26 cellular contexts compared by ENCODE assay signal in the genomic region with DNA sequence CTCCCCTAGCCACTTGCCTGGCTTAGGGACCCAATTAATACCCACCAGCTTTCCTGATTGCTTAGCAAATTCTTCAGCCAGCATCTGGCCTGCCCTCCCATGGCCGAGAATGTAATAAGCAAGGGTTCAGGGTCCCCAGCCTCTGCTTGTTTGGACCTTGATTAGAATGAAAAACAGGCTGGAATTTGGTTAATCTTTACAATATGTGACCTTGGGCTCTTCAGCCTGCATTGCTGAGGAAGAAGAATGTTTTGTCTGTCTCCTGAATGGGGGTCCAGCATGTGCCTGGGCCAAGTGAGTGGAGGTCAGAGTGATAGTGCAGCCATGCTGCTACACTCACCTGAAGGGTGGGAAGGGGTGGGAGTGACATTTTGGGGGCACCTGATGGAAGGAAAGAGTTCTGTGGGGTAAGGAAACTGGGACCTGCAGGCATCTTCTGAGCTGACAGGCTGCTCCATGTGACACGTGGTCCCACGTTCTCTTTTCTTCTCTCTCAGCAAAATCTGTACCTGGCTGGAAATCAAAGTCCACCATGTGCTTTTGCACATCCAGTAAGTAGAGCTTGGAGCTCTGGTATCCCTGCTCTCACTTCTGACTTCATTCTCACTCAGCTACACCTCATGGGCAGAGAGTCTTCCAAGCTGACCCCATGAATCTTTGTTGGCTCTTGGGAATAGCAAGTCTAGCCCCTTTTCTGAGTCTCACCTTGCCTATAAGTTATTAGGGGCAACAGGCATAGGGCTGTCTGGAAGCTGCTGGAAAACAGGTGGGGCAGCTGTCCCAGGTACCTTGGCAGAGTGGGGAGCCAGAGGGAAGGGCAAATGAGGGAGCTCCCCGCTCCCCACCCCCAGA. TPM values are rescaled to one million over a fixed set of nuclear protein-coding genes. Genes with fewer than 3 reads are reported as not detected.
DNase-seq lines count a peak whose midpoint lies in the region; ATAC-seq and TF ChIP-seq lines count a peak whose summit lies in the region.
"Had no signal": no experiment of that assay in that cellular context is flagged by ENCODE, and none has a peak within 500 bp of the region (broad histone marks: within the 10 kb centered on the region; RNA-seq: fewer than 3 reads in every experiment).

No MANE protein-coding gene starts in this region.

- peaks cover 8% of the 10 kb centered on the region for H3K4me1 ChIP-seq in left ventricle myocardium inferior
- H3K4me1 ChIP-seq: gastrocnemius medialis had no signal

- ATAC-seq in activated naive CD4-positive, alpha-beta T cell treated with anti-CD3 and anti-CD28 coated beads, Interleukin-2, amount 50 U/mL, for 72 hours, result no peak
- ATAC-seq: activated CD8-positive, alpha-beta memory T cell treated with anti-CD3 and anti-CD28 coated beads, Interleukin-2, amount 10 ng/mL, durations not matched to agents 7 days and 5 days; gastrocnemius medialis; Panc1 had no signal

- no peaks in the 10 kb centered on the region for H3K27me3 ChIP-seq in left ventricle myocardium inferior (ENCODE audit: low read depth)
- H3K27me3 ChIP-seq: BLaER1, esophagus squamous epithelium, gastrocnemius medialis had no signal

- peak overlapping the region; percentile 85 to 91 for H3K27ac Mint-ChIP-seq in activated naive CD4-positive, alpha-beta T cell treated with anti-CD3 and anti-CD28 coated beads, Interleukin-2, amount 50 U/mL, for 72 hours
- no peak overlapping the region for H3K27ac Mint-ChIP-seq in activated naive CD4-positive, alpha-beta T cell treated with anti-CD3 and anti-CD28 coated beads, Interleukin-2, amount 10 ng/mL, durations not matched to agents 7 days and 5 days
- H3K27ac Mint-ChIP-seq in activated naive CD8-positive, alpha-beta T cell treated with anti-CD3 and anti-CD28 coated beads for 36 hours, result peak overlapping the region; percentile 87
- H3K27ac Mint-ChIP-seq: activated CD8-positive, alpha-beta memory T cell treated with anti-CD3 and anti-CD28 coated beads, Interleukin-2, amount 10 ng/mL, durations not matched to agents 7 days and 5 days had no signal

- intact Hi-C loops in left ventricle myocardium inferior (cut with micrococcal nuclease), result no loop called here

- DNase-seq in activated naive CD4-positive, alpha-beta T cell treated with anti-CD3 and anti-CD28 coated beads, Interleukin-2, amount 50 U/mL, for 72 hours (ENCODE audit: low spot score in 2 of 2), result no peak
- no peak for DNase-seq in activated naive CD4-positive, alpha-beta T cell treated with anti-CD3 and anti-CD28 coated beads, Interleukin-2, amount 10 ng/mL, durations not matched to agents 7 days and 5 days
- no peak for DNase-seq in activated naive CD8-positive, alpha-beta T cell treated with anti-CD3 and anti-CD28 coated beads for 36 hours
- DNase-seq in mesenteric fat pad (ENCODE audit: low spot score) (peak; percentile 30), left ventricle myocardium inferior (no peak), ecto neural progenitor cell (ENCODE audit: low spot score) (no peak), HEK293T (ENCODE audit: extremely low spot score) (no peak)
- DNase-seq in activated effector memory CD4-positive, alpha-beta T cell treated with Interleukin-2 at 50 U/mL for 16 hours, result no peak
- DNase-seq: ACHN; activated CD4-positive, CD25-positive, alpha-beta regulatory T cell treated with anti-CD3 and anti-CD28 coated beads, Interleukin-2, amount 50 U/mL, for 72 hours; activated CD8-positive, alpha-beta memory T cell treated with anti-CD3 and anti-CD28 coated beads, Interleukin-2, amount 10 ng/mL, durations not matched to agents 7 days and 5 days; Calu3; esophagus squamous epithelium; gastrocnemius medialis; hippocampal formation; immature natural killer cell; Kasumi-1; NCI-H1694; NCI-H526 treated with DMSO at 0.1 percent for 48 hours had no signal

- no peaks in the 10 kb centered on the region for H3K9me3 ChIP-seq in left ventricle myocardium inferior (replicated peaks)
- H3K9me3 ChIP-seq: BLaER1, esophagus squamous epithelium, gastrocnemius medialis had no signal

- POLR2A ChIA-PET in HEK293T (lab: Yijun Ruan, JAX), result interaction anchor here (0.9 to 6.4 kb wide), 3 partner anchors 99 to 219 kb away, joined by 4 to 47 read pairs (median 8); a partner anchor contains a TSS

- H3K4me3 ChIP-seq in left ventricle myocardium inferior, result no peak overlapping the region
- H3K4me3 ChIP-seq: BLaER1, esophagus squamous epithelium, gastrocnemius medialis had no signal

- no peak overlapping the region for H3K4me3 Mint-ChIP-seq in activated naive CD4-positive, alpha-beta T cell treated with anti-CD3 and anti-CD28 coated beads, Interleukin-2, amount 10 ng/mL, durations not matched to agents 7 days and 5 days
- no peak overlapping the region for H3K4me3 Mint-ChIP-seq in activated naive CD8-positive, alpha-beta T cell treated with anti-CD3 and anti-CD28 coated beads for 36 hours
- H3K4me3 Mint-ChIP-seq: activated CD8-positive, alpha-beta memory T cell treated with anti-CD3 and anti-CD28 coated beads, Interleukin-2, amount 10 ng/mL, durations not matched to agents 7 days and 5 days; activated T-helper 1 cell treated with anti-CD3 and anti-CD28 coated beads, Interleukin-12 subunit alpha, Interleukin-12 subunit beta, Interleukin-2, Interleukin-4 antibody, amounts not matched to agents 30 ng/mL and 10 ng/mL and 1 ng/mL, durations not matched to agents 14 hours and 24 hours and 36 hours; immature natural killer cell; neural crest cell had no signal

- H3K36me3 ChIP-seq in left ventricle myocardium inferior, result peaks cover 28% of the 10 kb centered on the region

- H3K36me3 Mint-ChIP-seq in activated naive CD4-positive, alpha-beta T cell treated with anti-CD3 and anti-CD28 coated beads, Interleukin-2, amount 50 U/mL, for 72 hours, result peaks cover 12 to 13% of the 10 kb centered on the region in 2 donors
- H3K36me3 Mint-ChIP-seq in activated naive CD4-positive, alpha-beta T cell treated with anti-CD3 and anti-CD28 coated beads, Interleukin-2, amount 10 ng/mL, durations not matched to agents 7 days and 5 days, result peaks cover 23% of the 10 kb centered on the region
- peaks cover 35% of the 10 kb centered on the region for H3K36me3 Mint-ChIP-seq in activated naive CD8-positive, alpha-beta T cell treated with anti-CD3 and anti-CD28 coated beads for 36 hours

- CTCF ChIA-PET in activated naive CD4-positive, alpha-beta T cell treated with anti-CD3 and anti-CD28 coated beads, Interleukin-2, amount 10 ng/mL, durations not matched to agents 7 days and 5 days (lab: Charles Lee), result interaction anchor here (1.6 kb wide), 1 partner anchor 45 kb away, joined by 3 read pairs; a partner anchor contains a TSS
- CTCF ChIA-PET in HEK293T (lab: Yijun Ruan, JAX), result interaction anchor here (0.6 kb wide), 1 partner anchor 92 kb away, joined by 4 read pairs; no protein-coding TSS in a partner anchor

- H3K27ac ChIP-seq in left ventricle myocardium inferior (replicated peaks), result no peak overlapping the region
- H3K27ac ChIP-seq: BLaER1, esophagus squamous epithelium, gastrocnemius medialis had no signal

- H3K27me3 Mint-ChIP-seq in activated naive CD4-positive, alpha-beta T cell treated with anti-CD3 and anti-CD28 coated beads, Interleukin-2, amount 10 ng/mL, durations not matched to agents 7 days and 5 days, result no peaks in the 10 kb centered on the region
- H3K27me3 Mint-ChIP-seq in activated naive CD8-positive, alpha-beta T cell treated with anti-CD3 and anti-CD28 coated beads for 36 hours, result no peaks in the 10 kb centered on the region
- H3K27me3 Mint-ChIP-seq: activated CD8-positive, alpha-beta memory T cell treated with anti-CD3 and anti-CD28 coated beads, Interleukin-2, amount 10 ng/mL, durations not matched to agents 7 days and 5 days had no signal

- TF ChIP-seq CTCF in left ventricle myocardium inferior (IDR thresholded peaks at IDR 0.05; ENCODE audit: borderline replicate concordance), result no peak

- no peaks in the 10 kb centered on the region for H3K9me3 Mint-ChIP-seq in activated naive CD4-positive, alpha-beta T cell treated with anti-CD3 and anti-CD28 coated beads, Interleukin-2, amount 50 U/mL, for 72 hours
- no peaks in the 10 kb centered on the region for H3K9me3 Mint-ChIP-seq in activated naive CD4-positive, alpha-beta T cell treated with anti-CD3 and anti-CD28 coated beads, Interleukin-2, amount 10 ng/mL, durations not matched to agents 7 days and 5 days
- no peaks in the 10 kb centered on the region for H3K9me3 Mint-ChIP-seq in activated naive CD8-positive, alpha-beta T cell treated with anti-CD3 and anti-CD28 coated beads for 36 hours
- H3K9me3 Mint-ChIP-seq: activated T-helper 1 cell treated with anti-CD3 and anti-CD28 coated beads, Interleukin-12 subunit alpha, Interleukin-12 subunit beta, Interleukin-2, Interleukin-4 antibody, amounts not matched to agents 30 ng/mL and 10 ng/mL and 1 ng/mL, durations not matched to agents 14 hours and 24 hours and 36 hours; immature natural killer cell; neural crest cell had no signal

- peaks cover 45% of the 10 kb centered on the region for H3K4me1 Mint-ChIP-seq in activated naive CD4-positive, alpha-beta T cell treated with anti-CD3 and anti-CD28 coated beads, Interleukin-2, amount 10 ng/mL, durations not matched to agents 7 days and 5 days
- H3K4me1 Mint-ChIP-seq in activated naive CD8-positive, alpha-beta T cell treated with anti-CD3 and anti-CD28 coated beads for 36 hours, result peaks cover 54% of the 10 kb centered on the region

TF ChIP-seq in HEK293T, 16 proteins besides CTCF, POLR2A, EP300 and RAD21 (continues in another document):
- TF ChIP-seq FOXA1 (IDR thresholded peaks at IDR 0.05) (no peak), HDGF (IDR thresholded peaks at IDR 0.05; ENCODE audit: borderline replicate concordance) (no peak), NFRKB (IDR thresholded peaks at IDR 0.05) (no peak), SUZ12 (IDR thresholded peaks at IDR 0.05) (no peak)

RNA-seq across cellular contexts. Expression of a gene that starts 5.3 kb away (rescaled TPM):
- 10 to 100 TPM; 11.9 to 17.0 TPM for total RNA-seq in activated naive CD4-positive, alpha-beta T cell treated with anti-CD3 and anti-CD28 coated beads, Interleukin-2, amount 50 U/mL, for 72 hours
- total RNA-seq in activated naive CD8-positive, alpha-beta T cell treated with anti-CD3 and anti-CD28 coated beads for 36 hours, result 10 to 100 TPM in 1 of 2 experiments, 1 to 10 TPM in 1; 9.0 to 10.6 TPM
- 25.4 TPM for total RNA-seq in mesenteric fat pad
- total RNA-seq in left ventricle myocardium inferior, result 3.2 TPM

RNA-seq across cellular contexts. Expression of a gene that starts 11.4 kb away (rescaled TPM):
- under 1 TPM in 1 of 2 donors, not detected in 1; 0.48 TPM for total RNA-seq in activated naive CD4-positive, alpha-beta T cell treated with anti-CD3 and anti-CD28 coated beads, Interleukin-2, amount 50 U/mL, for 72 hours
- not detected for total RNA-seq in activated naive CD8-positive, alpha-beta T cell treated with anti-CD3 and anti-CD28 coated beads for 36 hours
- total RNA-seq in mesenteric fat pad (not detected), left ventricle myocardium inferior (not detected)
- total RNA-seq: activated CD8-positive, alpha-beta memory T cell treated with anti-CD3 and anti-CD28 coated beads, Interleukin-2, amount 10 ng/mL, durations not matched to agents 7 days and 5 days; Calu3; esophagus squamous epithelium; gastrocnemius medialis; lower leg skin; neural crest cell; ureter had no signal

RNA-seq across cellular contexts. Expression of a gene that starts 16.8 kb away (rescaled TPM):
- total RNA-seq in activated naive CD4-positive, alpha-beta T cell treated with anti-CD3 and anti-CD28 coated beads, Interleukin-2, amount 50 U/mL, for 72 hours, result 1,000 to 10,000 TPM; 5,470 to 5,569 TPM
- total RNA-seq in activated naive CD8-positive, alpha-beta T cell treated with anti-CD3 and anti-CD28 coated beads for 36 hours, result 1,000 to 10,000 TPM; 3,764 to 4,468 TPM
- total RNA-seq in mesenteric fat pad, result 7,388 TPM
- total RNA-seq in left ventricle myocardium inferior, result 5,474 TPM
- total RNA-seq: esophagus squamous epithelium, gastrocnemius medialis, lower leg skin, mononuclear cell had no signal

RNA-seq across cellular contexts. Expression of a gene that starts 46.0 kb away (rescaled TPM):
- total RNA-seq in activated naive CD4-positive, alpha-beta T cell treated with anti-CD3 and anti-CD28 coated beads, Interleukin-2, amount 50 U/mL, for 72 hours, result 10 to 100 TPM; 56.7 to 89.2 TPM
- 10 to 100 TPM; 36.7 to 36.9 TPM for total RNA-seq in activated naive CD8-positive, alpha-beta T cell treated with anti-CD3 and anti-CD28 coated beads for 36 hours
- 57.1 TPM for total RNA-seq in mesenteric fat pad
- total RNA-seq in left ventricle myocardium inferior, result 103 TPM
